In genomic region chr1:207059881-207060280, GRCh38 we compare ENCODE assay signal across 18 cellular contexts. TPM values are rescaled to one million over a fixed set of nuclear protein-coding genes. Genes with fewer than 3 reads are reported as not detected.
DNase-seq lines count a peak whose midpoint lies in the region; ATAC-seq and TF ChIP-seq lines count a peak whose summit lies in the region.
"Had no signal": no experiment of that assay in that cellular context is flagged by ENCODE, and none has a peak within 500 bp of the region (broad histone marks: within the 10 kb centered on the region; RNA-seq: fewer than 3 reads in every experiment).

No MANE protein-coding gene starts in this region.

- dilution Hi-C loops in mammary epithelial cell (cut with HindIII; ENCODE audit: low sequenced_read_pairs) = no loop called here

- 11% methylated on average over 3 of the region's 4 CpGs for WGBS in mammary epithelial cell (ENCODE audit: low coverage, missing lambda C conversion rate)
- 50 to 74% (median 64%) methylated on average over 4 of the region's 4 CpGs for WGBS in stomach, 5 donors

- H3K4me3 ChIP-seq in mammary epithelial cell (replicated peaks in 1 of 3; ENCODE audit: insufficient read depth in 1 of 3, low read depth in 2 of 3, low read length in 3 of 3) (no peak overlapping the region), breast epithelium (no peak overlapping the region), stomach (no peak overlapping the region)
- H3K4me3 ChIP-seq: BLaER1, GM23248 had no signal

- no peaks in the 10 kb centered on the region for H3K27me3 ChIP-seq in mammary epithelial cell (ENCODE audit: insufficient read depth, low read length)
- H3K27me3 ChIP-seq in breast epithelium = no peaks in the 10 kb centered on the region
- H3K27me3 ChIP-seq in stomach = no peaks in the 10 kb centered on the region
- H3K27me3 ChIP-seq: BLaER1 had no signal

- intact Hi-C loops in MCF 10A (cut with micrococcal nuclease) = no loop called here
- intact Hi-C loops in mammary epithelial cell (cut with micrococcal nuclease) = loop anchor here (10.0 kb wide), 2 partner anchors 265 to 425 kb away; partner anchors contain the start of genes CD55 and DYRK3
- intact Hi-C loops in breast epithelium (cut with DNase I; ENCODE audit: low total_unique reads) = no loop called here
- intact Hi-C loops in stomach (cut with DNase I; ENCODE audit: low total_unique reads) = no loop called here

- TF ChIP-seq POLR2A in breast epithelium (IDR thresholded peaks at IDR 0.05) = no peak
- TF ChIP-seq POLR2A in stomach (IDR thresholded peaks at IDR 0.05) = no peak

- no peaks in the 10 kb centered on the region for H3K79me2 ChIP-seq in mammary epithelial cell (ENCODE audit: insufficient read depth, low read length)

- TF ChIP-seq CTCF in MCF 10A (IDR thresholded peaks at IDR 0.05; ENCODE audit: unreplicated experiment) (peak; percentile 4), mammary epithelial cell (conservative IDR thresholded peaks at IDR 0.05 in 1 of 2, IDR thresholded peaks at IDR 0.05 in 1 of 2; ENCODE audit: extremely low read depth in 1 of 2, insufficient read depth in 1 of 2, low read depth in 1 of 2, low read length in 2 of 2) (no peak), breast epithelium (IDR thresholded peaks at IDR 0.05) (no peak), nephron (IDR thresholded peaks at IDR 0.05; ENCODE audit: unreplicated experiment in 3 of 3) (no peak), stomach (IDR thresholded peaks at IDR 0.05) (no peak)

- no peak for TF ChIP-seq EP300 in stomach (IDR thresholded peaks at IDR 0.05)

- H3K27me3 Mint-ChIP-seq in MCF 10A (ENCODE audit: insufficient read depth, unreplicated experiment) (no peaks in the 10 kb centered on the region), nephron (ENCODE audit: low read depth) (no peaks in the 10 kb centered on the region), T-helper 17 cell (no peaks in the 10 kb centered on the region)

- ATAC-seq in T-helper 17 cell = no peak
- ATAC-seq: CD8-positive, alpha-beta T cell had no signal

- BruUV-seq in MCF 10A (replicated peaks; lab: Mats Ljungman, UMichigan) (no TSS peak), mammary epithelial cell (replicated peaks; lab: Mats Ljungman, UMichigan) (no TSS peak)

- peaks cover 11% of the 10 kb centered on the region for H3K4me1 ChIP-seq in mammary epithelial cell (ENCODE audit: insufficient read depth, low read length)
- H3K4me1 ChIP-seq in breast epithelium = no peaks in the 10 kb centered on the region
- peaks cover 3 to 34% (median 25%) of the 10 kb centered on the region in 4 donors for H3K4me1 ChIP-seq in stomach
- H3K4me1 ChIP-seq: BLaER1 had no signal

- no peak overlapping the region for H3K27ac Mint-ChIP-seq in MCF 10A (ENCODE audit: low read depth, unreplicated experiment)
- peak overlapping the region in 2 of 3 experiments; percentile 74 to 83 for H3K27ac Mint-ChIP-seq in nephron
- no peak overlapping the region for H3K27ac Mint-ChIP-seq in T-helper 17 cell
- H3K27ac Mint-ChIP-seq: CD8-positive, alpha-beta T cell had no signal

- H3K9me3 ChIP-seq in mammary epithelial cell (replicated peaks; ENCODE audit: insufficient read depth, low read length) (no peaks in the 10 kb centered on the region), breast epithelium (no peaks in the 10 kb centered on the region), stomach (no peaks in the 10 kb centered on the region), T-helper 17 cell (ENCODE audit: control insufficient read depth, low read length, poor library complexity, severe bottlenecking) (no peaks in the 10 kb centered on the region)
- H3K9me3 ChIP-seq: BLaER1 had no signal

- H3K4me1 Mint-ChIP-seq in MCF 10A (ENCODE audit: insufficient read depth, unreplicated experiment) (peaks cover 2% of the 10 kb centered on the region), nephron (peaks cover 16% of the 10 kb centered on the region), T-helper 17 cell (no peaks in the 10 kb centered on the region)

- POLR2A ChIA-PET in MCF 10A (lab: Yijun Ruan, JAX) = interaction anchor here (0.6 to 16.3 kb wide), 3 partner anchors 9 to 130 kb away, joined by 3 to 399 read pairs (median 5); partner anchors contain the start of gene YOD1

- H3K4me2 ChIP-seq in mammary epithelial cell (ENCODE audit: insufficient read depth, low read depth, low read length) = no peak overlapping the region
- H3K4me2 ChIP-seq: BLaER1 had no signal

- no peak overlapping the region for H3K4me3 Mint-ChIP-seq in MCF 10A (ENCODE audit: unreplicated experiment)
- no peak overlapping the region for H3K4me3 Mint-ChIP-seq in nephron
- H3K4me3 Mint-ChIP-seq in T-helper 17 cell = no peak overlapping the region
- H3K4me3 Mint-ChIP-seq: CD8-positive, alpha-beta T cell had no signal

- no peaks in the 10 kb centered on the region for H4K20me1 ChIP-seq in mammary epithelial cell (ENCODE audit: insufficient read depth, low read length)
- H4K20me1 ChIP-seq: BLaER1 had no signal

- H2AFZ ChIP-seq in mammary epithelial cell (ENCODE audit: low read depth, low read length) = no peak overlapping the region
- H2AFZ ChIP-seq: GM23248 had no signal

- H3K36me3 ChIP-seq in mammary epithelial cell (ENCODE audit: insufficient read depth, low read length) (peaks cover 4% of the 10 kb centered on the region), breast epithelium (no peaks in the 10 kb centered on the region), stomach (peaks cover 10 to 55% (median 50%) of the 10 kb centered on the region in 4 donors)
- H3K36me3 ChIP-seq: BLaER1 had no signal

- CTCF ChIA-PET in MCF 10A (lab: Yijun Ruan, JAX) (interaction anchor here (0.5 to 9.7 kb wide), 11 partner anchors 10 to 864 kb away, joined by 3 to 146 read pairs (median 4); partner anchors contain the start of gene YOD1), mammary epithelial cell (lab: Charles Lee; ENCODE audit: low non-redundant PET) (no interaction called here)

- H3K36me3 Mint-ChIP-seq in MCF 10A (ENCODE audit: insufficient read depth, unreplicated experiment) (peaks cover 26% of the 10 kb centered on the region), nephron (ENCODE audit: low read depth) (peaks cover 30% of the 10 kb centered on the region), T-helper 17 cell (ENCODE audit: low read depth) (peaks cover 6% of the 10 kb centered on the region)

- DNase-seq in MCF 10A (ENCODE audit: unreplicated experiment) = no peak
- DNase-seq in mammary epithelial cell = no peak
- DNase-seq in breast epithelium (ENCODE audit: low spot score in 2 of 2) = no peak
- no peak for DNase-seq in stomach
- no peak for DNase-seq in T-helper 17 cell
- no peak for DNase-seq in NOMO-1 treated with DMSO at 0.1 percent for 48 hours (lab: John Stamatoyannopoulos, UW; ENCODE audit: unreplicated experiment)
- DNase-seq in hypothalamus (lab: John Stamatoyannopoulos, UW) = no peak
- DNase-seq: CD8-positive, alpha-beta T cell; GM23248; KBM-7; NCI-H1048; NCI-H2081; NCI-H2227 treated with DMSO at 0.1 percent for 48 hours; SHP77 treated with DMSO at 0.1 percent for 48 hours had no signal

- in situ Hi-C loops in mammary epithelial cell (cut with MboI; ENCODE audit: low sequenced_read_pairs in 2 of 2) = no loop called here

- no peaks in the 10 kb centered on the region for H3K9me3 Mint-ChIP-seq in MCF 10A (ENCODE audit: unreplicated experiment)
- no peaks in the 10 kb centered on the region for H3K9me3 Mint-ChIP-seq in nephron
- H3K9me3 Mint-ChIP-seq: CD8-positive, alpha-beta T cell had no signal

- no peak overlapping the region for H3K9ac ChIP-seq in mammary epithelial cell (ENCODE audit: insufficient read depth, low read length)
- H3K9ac ChIP-seq: BLaER1, GM23248 had no signal

- no peak overlapping the region for H3K27ac ChIP-seq in mammary epithelial cell (ENCODE audit: insufficient read depth, low read depth, low read length)
- H3K27ac ChIP-seq in breast epithelium = peak overlapping the region; percentile 70 to 72
- peak overlapping the region in 3 of 5 donors; percentile 52 to 77 (median 56) for H3K27ac ChIP-seq in stomach
- H3K27ac ChIP-seq: BLaER1, GM23248 had no signal

RNA-seq across cellular contexts. Expression of gene PFKFB2, which starts 6.8 kb away (rescaled TPM):
- 21.1 and 22.0 TPM in 2 replicates for total RNA-seq in MCF 10A (2022)
- 10 to 100 TPM; 34.4 to 38.7 TPM for total RNA-seq in mammary epithelial cell
- 6.5 TPM for polyA plus RNA-seq in mammary epithelial cell
- 51.3 TPM for polyA minus RNA-seq in mammary epithelial cell
- 10 to 100 TPM in 1 of 3 donors, 1 to 10 TPM in 2; 7.5 to 13.2 (median 8.2) TPM for total RNA-seq in breast epithelium
- total RNA-seq in stomach = 10 to 100 TPM in 4 of 5 donors, 1 to 10 TPM in 1; 2.3 to 97.3 (median 29.1) TPM
- polyA plus RNA-seq in stomach = 1 to 10 TPM; 5.1 to 9.3 (median 6.7) TPM
- total RNA-seq in T-helper 17 cell = 1 to 10 TPM; 1.7 to 2.0 TPM

RNA-seq across cellular contexts. Expression of gene YOD1, which starts 8.9 kb away (rescaled TPM):
- total RNA-seq in MCF 10A (2022) (19.2 and 24.2 TPM in 2 replicates), mammary epithelial cell (10 to 100 TPM in 1 of 2 donors, 1 to 10 TPM in 1; 9.0 to 19.7 TPM), breast epithelium (10 to 100 TPM in 1 of 3 donors, 1 to 10 TPM in 2; 6.9 to 13.3 (median 9.2) TPM), stomach (10 to 100 TPM in 2 of 5 donors, 1 to 10 TPM in 3; 2.3 to 47.9 (median 9.4) TPM), T-helper 17 cell (10 to 100 TPM in 1 of 2 donors, 1 to 10 TPM in 1; 8.3 to 14.4 TPM)
- polyA plus RNA-seq in mammary epithelial cell (2.3 TPM), stomach (1 to 10 TPM; 1.5 to 3.2 (median 1.5) TPM)
- polyA minus RNA-seq in mammary epithelial cell = 6.5 TPM

RNA-seq across cellular contexts. Expression of gene C1orf116, which starts 27.3 kb away (rescaled TPM):
- total RNA-seq in MCF 10A (2022) (35.4 and 35.5 TPM in 2 replicates), mammary epithelial cell (100 to 1,000 TPM in 1 of 2 donors, 10 to 100 TPM in 1; 94.0 to 129 TPM), breast epithelium (10 to 100 TPM in 1 of 3 donors, 1 to 10 TPM in 1, under 1 TPM in 1; under 0.01 to 22.2 (median 5.6) TPM), stomach (10 to 100 TPM; 18.0 to 91.7 (median 59.5) TPM), T-helper 17 cell (1 to 10 TPM in 1 of 2 donors, under 1 TPM in 1; 0.22 to 2.7 TPM)
- polyA plus RNA-seq in mammary epithelial cell (47.0 TPM), stomach (10 to 100 TPM; 17.1 to 50.4 (median 29.7) TPM)
- 110 TPM for polyA minus RNA-seq in mammary epithelial cell
- total RNA-seq: G401, GM23248 had no signal
- polyA plus RNA-seq: GM23248 had no signal

RNA-seq across cellular contexts. Expression of gene C4BPB, which starts 28.8 kb away (rescaled TPM):
- total RNA-seq in MCF 10A (2022) = not detected in 2 replicates
- total RNA-seq in mammary epithelial cell = not detected
- polyA plus RNA-seq in mammary epithelial cell = not detected
- not detected for polyA minus RNA-seq in mammary epithelial cell
- total RNA-seq in breast epithelium = 1 to 10 TPM in 1 of 3 donors, under 1 TPM in 2; 0.80 to 3.1 (median 0.98) TPM
- 1 to 10 TPM in 2 of 5 donors, not detected in 3; 3.5 to 6.2 TPM for total RNA-seq in stomach
- 10 to 100 TPM in 2 of 3 donors, 1 to 10 TPM in 1; 8.5 to 18.9 (median 14.8) TPM for polyA plus RNA-seq in stomach
- total RNA-seq in T-helper 17 cell = under 1 TPM in 1 of 2 donors, not detected in 1; 0.27 TPM
- total RNA-seq: G401, GM23248 had no signal
- polyA plus RNA-seq: GM23248 had no signal

RNA-seq across cellular contexts. Expression of gene C4BPA, which starts 44.2 kb away (rescaled TPM):
- total RNA-seq in MCF 10A (2022) (not detected in 2 replicates), mammary epithelial cell (not detected), breast epithelium (1 to 10 TPM in 2 of 3 donors, not detected in 1; 6.4 to 7.5 TPM), stomach (10 to 100 TPM in 1 of 5 donors, not detected in 4; 24.6 TPM), T-helper 17 cell (under 1 TPM in 1 of 2 donors, not detected in 1; 0.12 TPM)
- polyA plus RNA-seq in mammary epithelial cell (not detected), stomach (1 to 10 TPM in 2 of 3 donors, not detected in 1; 1.2 to 2.5 TPM)
- not detected for polyA minus RNA-seq in mammary epithelial cell
- total RNA-seq: A172; CD8-positive, alpha-beta T cell; G401; GM23248 had no signal
- polyA plus RNA-seq: GM23248 had no signal

Comparison
In these comparisons a context has a peak if more than half of its experiments do, and no peak if none do; other contexts are left out.
1. H3K27ac Mint-ChIP-seq: peak in nephron (2 of 3); none in MCF 10A (single experiment) and T-helper 17 cell (single experiment).